ENCODE assay signal across 9 cellular contexts in the genomic region with DNA sequence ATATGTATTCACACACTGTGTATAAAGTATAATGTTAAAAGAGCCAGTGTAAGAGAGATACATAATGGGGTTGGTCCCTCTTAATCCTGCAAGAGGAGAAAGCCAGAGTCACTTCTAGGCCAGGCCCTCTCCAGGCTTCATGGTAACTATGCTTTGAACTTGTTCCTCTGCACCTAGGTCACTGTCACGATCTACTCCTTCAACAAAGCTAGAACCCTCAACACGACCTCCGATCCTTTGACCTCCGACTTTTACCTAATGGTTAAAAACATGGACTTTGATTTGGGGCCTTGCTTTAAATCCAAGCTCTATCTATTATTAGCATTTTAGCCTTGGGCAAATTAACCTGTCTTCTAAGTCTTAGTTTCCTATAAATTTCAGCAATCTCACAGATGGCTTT.
"Had no signal": no experiment of that assay in that cellular context is flagged by ENCODE, and none has a peak within 500 bp of the region (broad histone marks: within the 10 kb centered on the region; RNA-seq: fewer than 3 reads in every experiment).

No MANE protein-coding gene starts in this region.

- H3K9me3 Mint-ChIP-seq: GM23338, H9, IgD-negative memory B cell had no signal

- H3K36me3 Mint-ChIP-seq: IgD-negative memory B cell had no signal

- H3K4me3 Mint-ChIP-seq: GM23338, H9, IgD-negative memory B cell had no signal

- ATAC-seq: GM23338 had no signal

- H3K27ac ChIP-seq: KMS-11 had no signal

- DNase-seq: H9, HCEC 1CT, KBM-7 had no signal

- H3K4me3 ChIP-seq: GM23338 had no signal

- FAIRE-seq: H1, H54, HTR-8/SVneo had no signal

- H3K4me2 ChIP-seq: GM23338, KMS-11 had no signal

- H2AFZ ChIP-seq: GM23338 had no signal

- H3K9ac ChIP-seq: KMS-11 had no signal

- H3K27ac Mint-ChIP-seq: GM23338, H9, IgD-negative memory B cell had no signal
